ENCODE assay signal across 15 cellular contexts in the genomic region with DNA sequence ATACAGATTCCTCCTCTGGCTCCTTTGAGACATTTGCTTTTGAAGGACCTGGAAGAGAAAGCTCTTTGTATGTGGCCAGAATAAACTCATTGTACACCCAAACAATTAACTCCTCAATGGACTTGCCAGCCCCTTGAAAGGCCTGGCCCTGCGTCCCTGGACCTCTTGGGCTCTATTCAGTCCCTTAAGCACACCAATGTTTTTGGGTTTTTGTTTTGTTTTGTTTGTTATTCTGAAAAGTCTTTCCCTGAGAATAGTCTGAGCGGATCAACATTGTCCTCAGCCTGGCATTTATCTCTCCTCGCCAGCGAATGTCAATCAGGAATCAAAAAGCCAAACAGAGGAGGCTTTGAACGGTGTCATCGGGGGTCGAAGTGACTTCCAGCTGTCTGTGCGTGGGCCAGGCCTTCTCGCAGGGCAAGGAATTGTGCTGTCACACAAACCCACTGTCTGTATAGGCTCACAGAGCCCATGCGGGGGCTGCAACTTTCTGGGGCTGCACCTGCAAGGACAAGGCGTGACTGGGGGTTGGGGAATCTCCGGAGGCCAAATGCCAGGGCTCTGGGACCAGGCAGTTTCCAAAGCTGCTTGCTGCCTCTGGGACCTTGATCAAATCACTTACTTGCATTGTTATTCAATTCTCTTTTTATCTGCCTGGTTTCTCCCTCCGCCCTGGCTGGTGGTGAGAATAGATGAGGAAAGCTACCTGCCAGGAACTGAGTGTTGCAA.
"Had no signal": no experiment of that assay in that cellular context is flagged by ENCODE, and none has a peak within 500 bp of the region (broad histone marks: within the 10 kb centered on the region; RNA-seq: fewer than 3 reads in every experiment).

No MANE protein-coding gene starts in this region.

- H3K4me1 ChIP-seq: transverse colon had no signal

- H3K27me3 ChIP-seq: body of pancreas, ovary, transverse colon had no signal

- ATAC-seq: activated CD4-positive, CD25-positive, alpha-beta regulatory T cell treated with anti-CD3 and anti-CD28 coated beads, Interleukin-2, amount 50 U/mL, for 24 hours; activated naive CD4-positive, alpha-beta T cell treated with anti-CD3 and anti-CD28 coated beads, Interleukin-2, amount 50 U/mL, for 72 hours; activated T-cell treated with anti-CD3 and anti-CD28 coated beads, Interleukin-2, amount 50 U/mL, for 4 hours; body of pancreas; left ventricle myocardium superior had no signal

- H3K36me3 ChIP-seq: esophagus muscularis mucosa, ovary, transverse colon had no signal

- H3K4me3 ChIP-seq: body of pancreas, esophagus muscularis mucosa, ovary, transverse colon had no signal

- H3K27ac ChIP-seq: body of pancreas, esophagus muscularis mucosa, ovary, transverse colon had no signal

- DNase-seq: activated effector memory CD4-positive, alpha-beta T cell treated with anti-CD3 and anti-CD28 coated beads, Interleukin-2, amount 50 U/mL, for 16 hours; activated T-cell treated with anti-CD3 and anti-CD28 coated beads, Interleukin-2, amount 50 U/mL, for 4 hours; amniotic stem cell; body of pancreas; glutamatergic neuron; kidney; left ventricle myocardium superior; mesendoderm; ovary; stimulated activated CD4-positive, alpha-beta T cell treated with anti-CD3 and anti-CD28 coated beads, Interleukin-4, amount 100 ng/mL, for 4 hours; SW 1271; transverse colon had no signal

- H3K9me3 ChIP-seq: body of pancreas, esophagus muscularis mucosa, ovary, transverse colon had no signal
